Comparison of ENCODE assay signal across 8 cellular contexts in genomic region chr17:76557368-76558209, GRCh38. TPM values are rescaled to one million over a fixed set of nuclear protein-coding genes. Genes with fewer than 3 reads are reported as not detected.
DNase-seq lines count a peak whose midpoint lies in the region; ATAC-seq and TF ChIP-seq lines count a peak whose summit lies in the region.

No MANE protein-coding gene starts in this region.

- no peaks in the 10 kb centered on the region for H3K9me2 ChIP-seq in Loucy (replicated peaks; ENCODE audit: low read depth, low read length)
- H3K9me2 ChIP-seq in neural cell (ENCODE audit: insufficient read depth, low read length) = no peaks in the 10 kb centered on the region

- in situ Hi-C loops in G401 (cut with HindIII; ENCODE audit: low sequenced_read_pairs) = no loop called here

- H3K27ac ChIP-seq in RWPE2 (ENCODE audit: poor library complexity, severe bottlenecking) = peak overlapping the region; percentile 82
- H3K27ac ChIP-seq in neural cell (ENCODE audit: low read length) = peak overlapping the region; percentile 80

- H4K20me1 ChIP-seq in Loucy (ENCODE audit: insufficient read depth, low read length, poor library complexity, severe bottlenecking) (peaks cover 44% of the 10 kb centered on the region), neural cell (ENCODE audit: insufficient read depth) (no peaks in the 10 kb centered on the region)

- peak; percentile 64 for TF ChIP-seq CTCF in Loucy (conservative IDR thresholded peaks at IDR 0.05; ENCODE audit: low read length)
- TF ChIP-seq CTCF in RWPE2 (IDR thresholded peaks at IDR 0.05; ENCODE audit: poor library complexity, severe bottlenecking) = no peak
- peak; percentile 53 for TF ChIP-seq CTCF in fibroblast of villous mesenchyme (IDR thresholded peaks at IDR 0.05; ENCODE audit: insufficient read depth, low read depth, low read length)
- TF ChIP-seq CTCF in neural cell (IDR thresholded peaks at IDR 0.05; ENCODE audit: poor library complexity, severe bottlenecking) = peak; percentile 71

- H3K4me2 ChIP-seq in Loucy (ENCODE audit: low read depth, low read length, poor library complexity, severe bottlenecking) (peak overlapping the region; percentile 92), neural cell (ENCODE audit: low read length) (peak overlapping the region; percentile 77)

- H3K4me1 ChIP-seq in Loucy (ENCODE audit: insufficient read depth, low read length, poor library complexity, severe bottlenecking) (peaks cover 66% of the 10 kb centered on the region), RWPE2 (ENCODE audit: insufficient read depth, poor library complexity, severe bottlenecking) (peaks cover 49% of the 10 kb centered on the region)

- H3K27me3 ChIP-seq in H7 (ENCODE audit: control insufficient read depth, insufficient read depth, low read length) = no peaks in the 10 kb centered on the region
- peaks cover 6% of the 10 kb centered on the region for H3K27me3 ChIP-seq in Loucy (ENCODE audit: insufficient read depth, low read length, poor library complexity, severe bottlenecking)
- H3K27me3 ChIP-seq in RWPE2 (ENCODE audit: insufficient read depth, poor library complexity, severe bottlenecking) = no peaks in the 10 kb centered on the region
- no peaks in the 10 kb centered on the region for H3K27me3 ChIP-seq in neural cell (ENCODE audit: insufficient read depth, low read depth, low read length)

- H3K9me3 Mint-ChIP-seq in stimulated activated naive CD8-positive, alpha-beta T cell treated with anti-CD3 and anti-CD28 coated beads, Interleukin-15, amount 100 ng/mL, for 72 hours = no peaks in the 10 kb centered on the region

- H3K36me3 ChIP-seq in H7 (replicated peaks; ENCODE audit: control insufficient read depth, insufficient read depth, low read length) = peaks cover 12% of the 10 kb centered on the region
- H3K36me3 ChIP-seq in Loucy (ENCODE audit: insufficient read depth, low read length) = peaks cover 15% of the 10 kb centered on the region; the same call in 1 of the 2 replicates
- H3K36me3 ChIP-seq in RWPE2 (ENCODE audit: low read depth) = peaks cover 47% of the 10 kb centered on the region
- peaks cover 5% of the 10 kb centered on the region for H3K36me3 ChIP-seq in neural cell (ENCODE audit: insufficient read depth, low read length)

- peak overlapping the region; percentile 99 to 100 for H3K4me3 Mint-ChIP-seq in stimulated activated naive CD8-positive, alpha-beta T cell treated with anti-CD3 and anti-CD28 coated beads, Interleukin-15, amount 100 ng/mL, for 72 hours

- H3K9me3 ChIP-seq in Loucy (ENCODE audit: insufficient read depth, low read depth, low read length) (no peaks in the 10 kb centered on the region), RWPE2 (ENCODE audit: severe bottlenecking) (no peaks in the 10 kb centered on the region), neural cell (ENCODE audit: low read length) (no peaks in the 10 kb centered on the region)

- ATAC-seq in RWPE2 (ENCODE audit: low read depth) = peak; percentile 78
- peak; percentile 95 for ATAC-seq in stimulated activated naive CD8-positive, alpha-beta T cell treated with anti-CD3 and anti-CD28 coated beads, Interleukin-15, amount 100 ng/mL, for 72 hours

- peak; percentile 40 for TF ChIP-seq RAD21 in neural cell (conservative IDR thresholded peaks at IDR 0.05)

- H3K4me1 Mint-ChIP-seq in stimulated activated naive CD8-positive, alpha-beta T cell treated with anti-CD3 and anti-CD28 coated beads, Interleukin-15, amount 100 ng/mL, for 72 hours = peaks cover 67% of the 10 kb centered on the region

- H3F3A ChIP-seq in Loucy (ENCODE audit: low read depth) (peaks cover 6% of the 10 kb centered on the region; the same call in 1 of the 2 replicates), neural cell (ENCODE audit: insufficient read depth, low read length, poor library complexity, severe bottlenecking) (no peaks in the 10 kb centered on the region)

- H3K27me3 Mint-ChIP-seq in stimulated activated naive CD8-positive, alpha-beta T cell treated with anti-CD3 and anti-CD28 coated beads, Interleukin-15, amount 100 ng/mL, for 72 hours = no peaks in the 10 kb centered on the region

- H2AFZ ChIP-seq in Loucy (ENCODE audit: low read length) (peak overlapping the region; percentile 79; the same call in 1 of the 2 replicates), neural cell (ENCODE audit: low read depth, low read length) (peak overlapping the region; percentile 16)

- H3K79me2 ChIP-seq in Loucy (ENCODE audit: insufficient read depth, low read length) (peaks cover 58% of the 10 kb centered on the region), neural cell (replicated peaks; ENCODE audit: insufficient read depth, low read length) (peaks cover 31% of the 10 kb centered on the region)

- DNase-seq in G401 (ENCODE audit: low spot score) (peak; percentile 92), H7 (peak; percentile 96), RWPE2 (ENCODE audit: low spot score) (peak; percentile 96), fibroblast of villous mesenchyme (ENCODE audit: low read depth) (peak; percentile 98)
- DNase-seq in activated effector memory CD4-positive, alpha-beta T cell treated with anti-CD3 and anti-CD28 coated beads, Interleukin-2, amount 50 U/mL, for 16 hours = peak; percentile 97
- DNase-seq in stimulated activated naive CD8-positive, alpha-beta T cell treated with anti-CD3 and anti-CD28 coated beads, Interleukin-15, amount 100 ng/mL, for 72 hours = peak; percentile 97

- TF ChIP-seq EP300 in neural cell (conservative IDR thresholded peaks at IDR 0.05; ENCODE audit: poor library complexity, severe bottlenecking) = peak; percentile 20

- H3K4me3 ChIP-seq in H7 (ENCODE audit: insufficient read depth, low read depth, low read length) (peak overlapping the region; percentile 93), Loucy (ENCODE audit: low read length, poor library complexity, severe bottlenecking) (peak overlapping the region; percentile 94), RWPE2 (ENCODE audit: severe bottlenecking) (peak overlapping the region; percentile 67), fibroblast of villous mesenchyme (ENCODE audit: low read depth, low read length) (peak overlapping the region; percentile 89), neural cell (ENCODE audit: low read length) (peak overlapping the region; percentile 70)

- peak overlapping the region; percentile 100 for H3K27ac Mint-ChIP-seq in stimulated activated naive CD8-positive, alpha-beta T cell treated with anti-CD3 and anti-CD28 coated beads, Interleukin-15, amount 100 ng/mL, for 72 hours

- H3K9ac ChIP-seq in Loucy (ENCODE audit: low read depth, low read length, poor library complexity, severe bottlenecking) (peak overlapping the region; percentile 99), neural cell (ENCODE audit: low read length) (peak overlapping the region; percentile 79)

TF ChIP-seq in neural cell, 6 proteins besides CTCF, POLR2A, EP300 and RAD21:
- TF ChIP-seq TAF1 (IDR thresholded peaks at IDR 0.05; ENCODE audit: low read depth) = peak; percentile 75
- TF ChIP-seq POLR2AphosphoS5 (IDR thresholded peaks at IDR 0.05) = peak; percentile 98
- TF ChIP-seq MXI1 (conservative IDR thresholded peaks at IDR 0.05; ENCODE audit: poor library complexity, severe bottlenecking) = peak; percentile 98
- no peak for TF ChIP-seq EZH2 (IDR thresholded peaks at IDR 0.05; ENCODE audit: borderline replicate concordance, insufficient read depth, low read length, poor library complexity, severe bottlenecking)
- TF ChIP-seq SMC3 (conservative IDR thresholded peaks at IDR 0.05; ENCODE audit: poor library complexity) = peak; percentile 11
- TF ChIP-seq REST (IDR thresholded peaks at IDR 0.05; ENCODE audit: borderline replicate concordance) = peak; percentile 73

RNA-seq across cellular contexts. Expression of gene PRCD, which starts 17.7 kb away (rescaled TPM):
- 9.4 and 12.2 TPM in 2 replicates for total RNA-seq in G401 (2014; rRNA removed; shearing (Covaris generic))
- total RNA-seq in H7 (2014; rRNA removed; shearing (Covaris generic)) = 0.70 and 0.83 TPM in 2 replicates
- 1.6 and 2.2 TPM in 2 replicates for total RNA-seq in fibroblast of villous mesenchyme
- polyA plus RNA-seq in neural cell = 13.2 and 22.5 TPM in 2 replicates
- 3.4 and 4.5 TPM in 2 replicates for polyA minus RNA-seq in neural cell

RNA-seq across cellular contexts. Expression of gene CYGB, which starts 20.1 kb away (rescaled TPM):
- total RNA-seq in G401 (2014; rRNA removed; shearing (Covaris generic)) = 3.1 and 3.3 TPM in 2 replicates
- 1.4 and 3.5 TPM in 2 replicates for total RNA-seq in H7 (2014; rRNA removed; shearing (Covaris generic))
- 11.7 and 14.2 TPM in 2 replicates for total RNA-seq in fibroblast of villous mesenchyme
- polyA plus RNA-seq in neural cell = 9.6 and 12.9 TPM in 2 replicates
- polyA minus RNA-seq in neural cell = 8.0 and 13.4 TPM in 2 replicates

RNA-seq across cellular contexts. Expression of gene ST6GALNAC2, which starts 28.1 kb away (rescaled TPM):
- total RNA-seq in G401 (2014; rRNA removed; shearing (Covaris generic)) = 14.3 and 30.6 TPM in 2 replicates
- total RNA-seq in H7 (2014; rRNA removed; shearing (Covaris generic)) = 1.7 and 2.4 TPM in 2 replicates
- total RNA-seq in fibroblast of villous mesenchyme = 0.86 and 1.9 TPM in 2 replicates
- polyA plus RNA-seq in neural cell = not detected in 2 replicates
- polyA minus RNA-seq in neural cell = not detected in 2 replicates

RNA-seq across cellular contexts. Expression of gene RHBDF2, which starts 56.4 kb away (rescaled TPM):
- 4.1 and 13.1 TPM in 2 replicates for total RNA-seq in G401 (2014; rRNA removed; shearing (Covaris generic))
- total RNA-seq in H7 (2014; rRNA removed; shearing (Covaris generic)) = 23.0 and 34.3 TPM in 2 replicates
- total RNA-seq in fibroblast of villous mesenchyme = 13.4 and 14.2 TPM in 2 replicates
- not detected in 2 replicates for polyA plus RNA-seq in neural cell
- not detected in 2 replicates for polyA minus RNA-seq in neural cell

Comparison
In these comparisons a context has a peak if more than half of its experiments do, and no peak if none do; other contexts are left out.
1. Peak in every context shown above with its lines: DNase-seq, ATAC-seq, H3K4me3 ChIP-seq and H3K27ac ChIP-seq.